7 cellular contexts compared by ENCODE assay signal in the genomic region with DNA sequence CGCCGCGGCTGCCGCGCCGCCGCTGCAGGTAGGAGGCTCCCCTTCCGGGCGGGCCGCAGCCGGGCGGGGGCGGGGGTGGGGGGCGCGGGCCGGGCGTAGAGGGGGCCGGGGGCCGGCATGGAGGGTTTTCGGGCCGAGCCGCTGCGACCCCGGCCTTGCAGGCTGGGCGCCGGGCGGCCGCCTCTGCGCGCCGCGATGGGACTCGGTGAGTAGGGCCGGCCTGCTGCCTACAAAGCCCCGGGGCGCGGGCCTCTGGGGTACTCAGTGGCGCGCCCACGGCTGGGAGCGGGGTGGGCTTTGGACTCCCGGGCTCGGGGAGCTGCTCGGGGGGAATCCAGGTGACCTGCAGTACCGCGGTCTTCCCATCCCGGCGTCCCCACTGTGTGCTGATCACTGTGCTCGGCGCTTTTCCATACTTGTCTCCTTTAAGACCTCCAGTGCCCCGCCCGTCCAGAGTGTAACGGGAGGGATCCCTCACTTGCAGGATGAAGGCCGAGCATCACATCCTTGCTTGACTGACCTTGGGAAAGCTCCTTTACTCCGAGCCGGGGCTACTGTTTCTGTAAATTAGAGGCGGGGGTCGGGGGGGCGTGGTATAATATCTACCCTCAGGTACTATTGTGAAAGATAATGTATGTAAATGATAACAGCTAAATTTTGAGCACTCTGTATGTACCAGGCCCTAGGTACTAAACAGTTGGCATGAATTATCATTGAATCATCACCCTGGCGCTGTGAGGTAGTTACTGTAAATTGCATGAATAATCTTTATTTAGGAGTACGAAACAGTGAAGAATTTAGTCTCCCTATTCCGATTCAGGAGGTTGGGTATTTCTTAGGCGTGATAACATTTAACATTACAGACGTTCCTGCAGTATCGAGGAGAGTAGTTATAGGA. TPM values are rescaled to one million over a fixed set of nuclear protein-coding genes. Genes with fewer than 3 reads are reported as not detected.
A peak's percentile ranks its signal among the peaks of the same experiment; 100 is the strongest.
DNase-seq lines count a peak whose midpoint lies in the region; ATAC-seq and TF ChIP-seq lines count a peak whose summit lies in the region.

No MANE protein-coding gene starts in this region.

- peak overlapping the region; percentile 66 for H3K27ac Mint-ChIP-seq in stimulated activated effector memory CD8-positive, alpha-beta T cell treated with anti-CD3 and anti-CD28 coated beads, Interleukin-12 subunit alpha, Interleukin-12 subunit beta, amount 100 ng/mL, for 72 hours

- no peaks in the 10 kb centered on the region; the same call in 1 of the 2 replicates for H3K36me3 ChIP-seq in HAP-1 (replicated peaks)
- H3K36me3 ChIP-seq in WERI-Rb-1: peaks cover 5% of the 10 kb centered on the region; the same call in 1 of the 2 replicates
- no peaks in the 10 kb centered on the region for H3K36me3 ChIP-seq in lower lobe of right lung

- H3K36me3 Mint-ChIP-seq in stimulated activated effector memory CD8-positive, alpha-beta T cell treated with anti-CD3 and anti-CD28 coated beads, Interleukin-12 subunit alpha, Interleukin-12 subunit beta, amount 100 ng/mL, for 72 hours: peaks cover 14% of the 10 kb centered on the region

- H3K27me3 ChIP-seq in HAP-1 (ENCODE audit: low read depth) (no peaks in the 10 kb centered on the region), WERI-Rb-1 (ENCODE audit: insufficient read depth, low read depth, severe bottlenecking) (no peaks in the 10 kb centered on the region), lower lobe of right lung (ENCODE audit: low read depth) (no peaks in the 10 kb centered on the region)

- H3K27ac ChIP-seq in WERI-Rb-1 (peak overlapping the region; percentile 87), lower lobe of right lung (peak overlapping the region; percentile 79)

- H3K4me1 ChIP-seq in HAP-1 (peaks cover 24% of the 10 kb centered on the region), lower lobe of right lung (peaks cover 28% of the 10 kb centered on the region)

- no peaks in the 10 kb centered on the region for H3K9me3 Mint-ChIP-seq in stimulated activated effector memory CD8-positive, alpha-beta T cell treated with anti-CD3 and anti-CD28 coated beads, Interleukin-12 subunit alpha, Interleukin-12 subunit beta, amount 100 ng/mL, for 72 hours

- H3K4me3 ChIP-seq in HAP-1 (peak overlapping the region; percentile 75), WERI-Rb-1 (ENCODE audit: low read depth, low read length) (peak overlapping the region; percentile 87), lower lobe of right lung (peak overlapping the region; percentile 77)

- peaks cover 39% of the 10 kb centered on the region for H3K4me1 Mint-ChIP-seq in stimulated activated effector memory CD8-positive, alpha-beta T cell treated with anti-CD3 and anti-CD28 coated beads, Interleukin-12 subunit alpha, Interleukin-12 subunit beta, amount 100 ng/mL, for 72 hours

- intact Hi-C loops in lower lobe of right lung (cut with DNase I): no loop called here

- TF ChIP-seq CTCF in GM12873 (IDR thresholded peaks at IDR 0.05; ENCODE audit: insufficient read depth, low read depth, low read length, missing control alignments) (peak; percentile 7), WERI-Rb-1 (IDR thresholded peaks at IDR 0.05; ENCODE audit: low read depth, low read length) (no peak), lower lobe of right lung (IDR thresholded peaks at IDR 0.05) (no peak)

- DNase-seq in HAP-1 (ENCODE audit: low spot score in 2 of 2): peak; percentile 60 to 79
- peak; percentile 28 for DNase-seq in LoVo (ENCODE audit: low spot score)
- peak; percentile 80 for DNase-seq in WERI-Rb-1
- DNase-seq in effector CD8-positive, alpha-beta T cell (lab: John Stamatoyannopoulos, UW): peak; percentile 12
- peak; percentile 65 for DNase-seq in lower lobe of right lung
- DNase-seq in stimulated activated effector memory CD8-positive, alpha-beta T cell treated with anti-CD3 and anti-CD28 coated beads, Interleukin-12 subunit alpha, Interleukin-12 subunit beta, amount 100 ng/mL, for 72 hours (ENCODE audit: low spot score in 2 of 2): peak in 1 of 2 donors; percentile 77

- H3K9me3 ChIP-seq in HAP-1: no peaks in the 10 kb centered on the region
- no peaks in the 10 kb centered on the region for H3K9me3 ChIP-seq in WERI-Rb-1 (ENCODE audit: severe bottlenecking)
- H3K9me3 ChIP-seq in lower lobe of right lung: no peaks in the 10 kb centered on the region

- peak; percentile 59 to 61 for ATAC-seq in lower lobe of right lung
- peak; percentile 73 for ATAC-seq in stimulated activated effector memory CD8-positive, alpha-beta T cell treated with anti-CD3 and anti-CD28 coated beads, Interleukin-12 subunit alpha, Interleukin-12 subunit beta, amount 100 ng/mL, for 72 hours

- in situ Hi-C loops in HAP-1 (cut with MboI; ENCODE audit: low sequenced_read_pairs): no loop called here

- peak overlapping the region; percentile 73 for H3K4me3 Mint-ChIP-seq in stimulated activated effector memory CD8-positive, alpha-beta T cell treated with anti-CD3 and anti-CD28 coated beads, Interleukin-12 subunit alpha, Interleukin-12 subunit beta, amount 100 ng/mL, for 72 hours

RNA-seq across cellular contexts. Expression of gene MSANTD3, which starts 0.7 kb away (rescaled TPM):
- 20.2 TPM for total RNA-seq in lower lobe of right lung

RNA-seq across cellular contexts. Expression of gene TMEFF1, which starts 45.3 kb away (rescaled TPM):
- total RNA-seq in lower lobe of right lung: 0.80 TPM
